Comparison of ENCODE assay signal across 8 cellular contexts in the genomic region with DNA sequence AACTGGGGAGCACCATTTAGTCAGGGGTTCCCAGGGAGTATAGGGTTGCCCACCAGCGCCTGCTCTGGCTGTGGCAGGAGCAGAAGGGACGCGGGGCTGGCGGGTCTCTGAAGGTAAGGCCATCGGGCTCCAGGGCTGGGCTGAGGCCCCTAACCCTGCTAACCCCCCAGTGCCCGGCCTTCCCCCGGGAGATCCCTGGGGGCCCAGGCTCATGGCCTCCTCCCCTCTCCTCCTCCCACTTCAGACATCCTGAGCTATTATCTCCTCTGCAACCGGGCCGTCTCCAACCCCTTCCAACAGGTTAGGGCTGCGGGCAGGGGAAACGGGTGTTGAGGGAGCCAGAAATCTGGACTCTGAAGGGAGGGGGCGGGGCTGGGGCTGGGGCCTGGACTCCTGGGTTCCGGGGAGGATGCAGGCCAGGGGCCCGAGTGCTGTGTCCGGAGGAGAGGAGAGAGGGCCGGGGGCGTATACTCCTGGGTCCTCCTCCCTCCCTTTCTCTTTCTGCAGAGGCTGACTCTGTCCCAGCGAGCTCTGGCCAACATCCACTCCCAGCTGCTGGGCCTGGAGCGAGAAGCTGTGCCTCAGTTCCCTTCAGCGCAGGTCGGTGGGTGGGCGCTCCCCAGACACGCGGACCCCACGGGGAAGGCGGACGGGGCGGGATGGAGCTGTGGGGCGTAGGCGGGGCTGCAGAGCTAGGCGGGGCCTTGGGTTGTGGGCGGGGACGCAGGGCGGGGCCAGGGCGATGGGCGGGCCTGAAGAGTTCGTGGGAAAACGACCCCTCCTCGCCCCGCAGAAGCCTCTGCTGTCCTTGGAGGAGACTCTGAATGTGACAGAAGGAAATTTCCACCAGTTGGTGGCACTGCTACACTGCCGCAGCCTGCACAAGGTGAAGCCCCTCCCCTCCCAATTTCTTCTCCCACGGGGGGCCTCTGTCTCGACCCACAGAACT. TPM values are rescaled to one million over a fixed set of nuclear protein-coding genes. Genes with fewer than 3 reads are reported as not detected.
DNase-seq lines count a peak whose midpoint lies in the region; ATAC-seq, FAIRE-seq and TF ChIP-seq lines count a peak whose summit lies in the region.

No MANE protein-coding gene starts in this region.

- WGBS in body of pancreas, 2 donors = 5 to 10% methylated on average over 22 to 41 of the region's 43 CpGs

- no peaks in the 10 kb centered on the region for H3K9me1 ChIP-seq in keratinocyte (ENCODE audit: control insufficient read depth, extremely low read depth, insufficient read depth, low read length)

- no peaks in the 10 kb centered on the region for H3K4me1 ChIP-seq in SJCRH30
- H3K4me1 ChIP-seq in body of pancreas = peaks cover 56% of the 10 kb centered on the region
- peaks cover 19% of the 10 kb centered on the region for H3K4me1 ChIP-seq in keratinocyte (ENCODE audit: control insufficient read depth, extremely low read depth, insufficient read depth, low read length)

- H3K36me3 ChIP-seq in SJCRH30 (no peaks in the 10 kb centered on the region), body of pancreas (replicated peaks in 1 of 2; ENCODE audit: insufficient read depth in 1 of 2, low read depth in 2 of 2) (no peaks in the 10 kb centered on the region), keratinocyte (ENCODE audit: control insufficient read depth in 2 of 2, extremely low read depth in 1 of 2, insufficient read depth in 2 of 2, low read length in 2 of 2) (no peaks in the 10 kb centered on the region)

- no peak overlapping the region for H3K9ac ChIP-seq in keratinocyte (ENCODE audit: control insufficient read depth, extremely low read depth, insufficient read depth, low read length)

- TF ChIP-seq POLR2A in body of pancreas (IDR thresholded peaks at IDR 0.05) = peak in 1 of 3 donors; percentile 19

- dilution Hi-C loops in keratinocyte (cut with MboI; ENCODE audit: extremely low pct_ligation_motif_present, low sequenced_read_pairs) = no loop called here

- H3K4me2 ChIP-seq in keratinocyte (ENCODE audit: control insufficient read depth, extremely low read depth, insufficient read depth, low read depth, low read length) = peak overlapping the region; percentile 48

- no peak for FAIRE-seq in keratinocyte (lab: Jason Lieb, UNC)

- ATAC-seq in body of pancreas = peak; percentile 56
- ATAC-seq in HG03442 (IDR thresholded peaks at IDR 0.05; ENCODE audit: unreplicated experiment) = no peak

- no peaks in the 10 kb centered on the region for H4K20me1 ChIP-seq in keratinocyte (ENCODE audit: control insufficient read depth, extremely low read depth, insufficient read depth, low read length)

- H3K27ac ChIP-seq in SJCRH30 (no peak overlapping the region), body of pancreas (peak overlapping the region; percentile 59 to 86 (median 74)), keratinocyte (ENCODE audit: control insufficient read depth, insufficient read depth, low read length) (no peak overlapping the region)

- peak overlapping the region; percentile 37 for H2AFZ ChIP-seq in keratinocyte (ENCODE audit: control insufficient read depth, low read length)

- TF ChIP-seq CTCF in body of pancreas (IDR thresholded peaks at IDR 0.05) (peak; percentile 13 to 46 (median 32)), keratinocyte (optimal IDR thresholded peaks at IDR 0.05 in 1 of 3, IDR thresholded peaks at IDR 0.05 in 1 of 3, conservative IDR thresholded peaks at IDR 0.05 in 1 of 3; ENCODE audit: extremely low read depth in 1 of 3, insufficient read depth in 2 of 3, low read length in 3 of 3) (peak in 1 of 3 experiments; percentile 40)

- intact Hi-C loops in body of pancreas (cut with DNase I) = no loop called here

- H3K27me3 ChIP-seq in SJCRH30 (peaks cover 7% of the 10 kb centered on the region; the same call in 1 of the 2 replicates), body of pancreas (no peaks in the 10 kb centered on the region), keratinocyte (ENCODE audit: control insufficient read depth, extremely low read depth, insufficient read depth, low read length) (peaks cover 20% of the 10 kb centered on the region)

- DNase-seq in NCI-H1694 treated with DMSO at 0.1 percent for 48 hours (lab: John Stamatoyannopoulos, UW) (peak; percentile 10), NCI-H1694 (lab: John Stamatoyannopoulos, UW) (no peak), SJCRH30 (peak; percentile 37 to 52), body of pancreas (peak; percentile 62 to 73 (median 71)), keratinocyte (ENCODE audit: low read depth, low spot score) (no peak), NCI-H446 treated with DMSO at 0.1 percent for 48 hours (lab: John Stamatoyannopoulos, UW) (no peak)
- peak; percentile 45 for DNase-seq in stimulated activated CD4-positive, alpha-beta T cell treated with anti-CD3 and anti-CD28 coated beads, Interleukin-4, amount 100 ng/mL, for 24 hours

- no peaks in the 10 kb centered on the region for H3K79me2 ChIP-seq in keratinocyte (ENCODE audit: control insufficient read depth, insufficient read depth, low read length)

- no peaks in the 10 kb centered on the region for H3K9me3 ChIP-seq in SJCRH30 (replicated peaks)
- H3K9me3 ChIP-seq in body of pancreas = no peaks in the 10 kb centered on the region
- no peaks in the 10 kb centered on the region for H3K9me3 ChIP-seq in keratinocyte (ENCODE audit: control insufficient read depth, low read depth, low read length)

- H3K4me3 ChIP-seq in SJCRH30 (no peak overlapping the region), body of pancreas (no peak overlapping the region), keratinocyte (ENCODE audit: control insufficient read depth in 2 of 3, extremely low read depth in 1 of 3, insufficient read depth in 2 of 3, low read depth in 1 of 3, low read length in 3 of 3) (peak overlapping the region in 2 of 3 experiments; percentile 4 to 25)

RNA-seq across cellular contexts. Expression of a gene that starts 15.3 kb away (rescaled TPM):
- total RNA-seq in SJCRH30 (2014; rRNA removed; shearing (Covaris generic)) = not detected in 2 replicates
- total RNA-seq in body of pancreas = 10 to 100 TPM; 20.5 to 88.7 TPM
- 0.05 to 0.13 TPM in 2 of 3 replicates, not detected in the other for polyA plus RNA-seq in keratinocyte
- 0.96 TPM for polyA plus RNA-seq in keratinocyte (2011; ENCODE audit: low read depth)
- polyA plus RNA-seq in keratinocyte (2011; cell fraction: cytosol; rRNA removed) = 0.14 TPM in 1 of 2 replicates, not detected in the other
- not detected in 2 replicates for polyA plus RNA-seq in keratinocyte (2011; cell fraction: nucleus; rRNA removed)
- polyA plus RNA-seq in keratinocyte (2012; ENCODE audit: low replicate concordance) = 0.07 and 0.73 TPM in 2 replicates
- polyA minus RNA-seq in keratinocyte = not detected in 3 replicates
- not detected for polyA minus RNA-seq in keratinocyte (2011; cell fraction: cytosol; rRNA and poly(A)+ RNA removed)
- not detected in 2 replicates for polyA minus RNA-seq in keratinocyte (2011; cell fraction: nucleus; rRNA and poly(A)+ RNA removed)

RNA-seq across cellular contexts. Expression of a gene that starts 18.4 kb away (rescaled TPM):
- 18.9 and 25.6 TPM in 2 replicates for total RNA-seq in SJCRH30 (2014; rRNA removed; shearing (Covaris generic))
- 100 to 1,000 TPM; 182 to 290 TPM for total RNA-seq in body of pancreas
- polyA plus RNA-seq in keratinocyte = 29.4 to 75.6 TPM (median 33.4 TPM) in 3 replicates
- 32.7 TPM for polyA plus RNA-seq in keratinocyte (2011; ENCODE audit: low read depth)
- 4.1 and 6.2 TPM in 2 replicates for polyA plus RNA-seq in keratinocyte (2011; cell fraction: cytosol; rRNA removed)
- polyA plus RNA-seq in keratinocyte (2011; cell fraction: nucleus; rRNA removed) = 793 and 1,107 TPM in 2 replicates
- polyA plus RNA-seq in keratinocyte (2012; ENCODE audit: low replicate concordance) = 45.7 and 76.8 TPM in 2 replicates
- 61.8 to 117 TPM (median 66.2 TPM) in 3 replicates for polyA minus RNA-seq in keratinocyte
- polyA minus RNA-seq in keratinocyte (2011; cell fraction: cytosol; rRNA and poly(A)+ RNA removed) = 29.4 TPM
- 115 and 133 TPM in 2 replicates for polyA minus RNA-seq in keratinocyte (2011; cell fraction: nucleus; rRNA and poly(A)+ RNA removed)

RNA-seq across cellular contexts. Expression of a gene that starts 33.0 kb away (rescaled TPM):
- total RNA-seq in SJCRH30 (2014; rRNA removed; shearing (Covaris generic)) = 0.38 and 0.40 TPM in 2 replicates
- 10 to 100 TPM; 21.8 to 25.7 TPM for total RNA-seq in body of pancreas
- 1.3 to 2.2 TPM (median 2.1 TPM) in 3 replicates for polyA plus RNA-seq in keratinocyte
- polyA plus RNA-seq in keratinocyte (2011; ENCODE audit: low read depth) = 0.41 TPM
- polyA plus RNA-seq in keratinocyte (2011; cell fraction: cytosol; rRNA removed) = 1.2 and 2.8 TPM in 2 replicates
- 1.9 and 3.5 TPM in 2 replicates for polyA plus RNA-seq in keratinocyte (2011; cell fraction: nucleus; rRNA removed)
- 2.4 and 5.8 TPM in 2 replicates for polyA plus RNA-seq in keratinocyte (2012; ENCODE audit: low replicate concordance)
- polyA minus RNA-seq in keratinocyte = 1.2 to 3.3 TPM (median 2.0 TPM) in 3 replicates
- 8.1 TPM for polyA minus RNA-seq in keratinocyte (2011; cell fraction: cytosol; rRNA and poly(A)+ RNA removed)
- 3.3 and 4.0 TPM in 2 replicates for polyA minus RNA-seq in keratinocyte (2011; cell fraction: nucleus; rRNA and poly(A)+ RNA removed)

RNA-seq across cellular contexts. Expression of a gene that starts 42.5 kb away (rescaled TPM):
- 0.20 and 1.2 TPM in 2 replicates for total RNA-seq in SJCRH30 (2014; rRNA removed; shearing (Covaris generic))
- 10 to 100 TPM; 18.2 to 92.9 TPM for total RNA-seq in body of pancreas
- 8.6 to 16.4 TPM (median 9.4 TPM) in 3 replicates for polyA plus RNA-seq in keratinocyte
- polyA plus RNA-seq in keratinocyte (2011; ENCODE audit: low read depth) = 4.4 TPM
- 4.9 and 31.9 TPM in 2 replicates for polyA plus RNA-seq in keratinocyte (2011; cell fraction: cytosol; rRNA removed)
- polyA plus RNA-seq in keratinocyte (2011; cell fraction: nucleus; rRNA removed) = 4.2 and 13.3 TPM in 2 replicates
- polyA plus RNA-seq in keratinocyte (2012; ENCODE audit: low replicate concordance) = 19.2 and 29.7 TPM in 2 replicates
- polyA minus RNA-seq in keratinocyte = 0.67 to 1.7 TPM (median 1.2 TPM) in 3 replicates
- 34.3 TPM for polyA minus RNA-seq in keratinocyte (2011; cell fraction: cytosol; rRNA and poly(A)+ RNA removed)
- polyA minus RNA-seq in keratinocyte (2011; cell fraction: nucleus; rRNA and poly(A)+ RNA removed) = 3.3 and 3.6 TPM in 2 replicates

Comparison
In these comparisons a context has a peak if more than half of its experiments do, and no peak if none do; other contexts are left out.
1. DNase-seq: peak in NCI-H1694 treated with DMSO at 0.1 percent for 48 hours (single experiment), SJCRH30 (2 of 2), body of pancreas (4 of 4) and stimulated activated CD4-positive, alpha-beta T cell treated with anti-CD3 and anti-CD28 coated beads, Interleukin-4, amount 100 ng/mL, for 24 hours (single experiment); none in NCI-H1694 (single experiment), keratinocyte (single experiment) and NCI-H446 treated with DMSO at 0.1 percent for 48 hours (single experiment).
2. H3K27ac ChIP-seq: peak in body of pancreas (4 of 4); none in SJCRH30 (single experiment) and keratinocyte (single experiment).
3. H3K4me3 ChIP-seq: peak in keratinocyte (2 of 3); none in SJCRH30 (single experiment) and body of pancreas (0 of 2).
4. RNA of a gene that starts 15.3 kb away (total RNA-seq): 20.5 to 88.7 TPM in body of pancreas; not detected in SJCRH30; every median in the first group is over 10 times any median in the second.
5. RNA of a gene that starts 33.0 kb away (total RNA-seq): 21.8 to 25.7 TPM in body of pancreas; 0.38 to 0.40 TPM in SJCRH30; every median in the first group is over 10 times any median in the second.